ENCODE assay signal across 19 cellular contexts in genomic region chr1:2522230-2522629, GRCh38. TPM values are rescaled to one million over a fixed set of nuclear protein-coding genes. Genes with fewer than 3 reads are reported as not detected.
DNase-seq lines count a peak whose midpoint lies in the region; ATAC-seq and TF ChIP-seq lines count a peak whose summit lies in the region.
"Had no signal": no experiment of that assay in that cellular context is flagged by ENCODE, and none has a peak within 500 bp of the region (broad histone marks: within the 10 kb centered on the region; RNA-seq: fewer than 3 reads in every experiment).

No MANE protein-coding gene starts in this region.

- DNase-seq in activated T-cell treated with anti-CD3 and anti-CD28 coated beads, Interleukin-2, amount 50 U/mL, for 24 hours: no peak
- no peak for DNase-seq in activated T-cell treated with anti-CD3 and anti-CD28 coated beads for 4 hours
- no peak for DNase-seq in CD8-positive, alpha-beta T cell
- DNase-seq in right lobe of liver: no peak
- no peak for DNase-seq in GM03348 (ENCODE audit: low spot score)
- DNase-seq: GF-D8, GM23248, NCI-H1048, NCI-H2107, NCI-H226, NCI-H526 treated with DMSO at 0.1 percent for 48 hours had no signal

- peaks cover 39% of the 10 kb centered on the region for H3K4me1 Mint-ChIP-seq in activated T-cell treated with anti-CD3 and anti-CD28 coated beads, Interleukin-2, amount 50 U/mL, for 24 hours (ENCODE audit: low read depth)
- H3K4me1 Mint-ChIP-seq in CD8-positive, alpha-beta T cell (ENCODE audit: low read depth): peaks cover 41% of the 10 kb centered on the region
- H3K4me1 Mint-ChIP-seq in activated naive CD8-positive, alpha-beta T cell (ENCODE audit: low read depth): peaks cover 36% of the 10 kb centered on the region

- POLR2A ChIA-PET in CD8-positive, alpha-beta T cell (lab: Charles Lee): no interaction called here

- H3K9me3 ChIP-seq in CD8-positive, alpha-beta T cell (ENCODE audit: low read length): no peaks in the 10 kb centered on the region
- no peaks in the 10 kb centered on the region for H3K9me3 ChIP-seq in right lobe of liver

- H3K27me3 ChIP-seq in CD8-positive, alpha-beta T cell (ENCODE audit: insufficient read depth, low read length): no peaks in the 10 kb centered on the region
- no peaks in the 10 kb centered on the region for H3K27me3 ChIP-seq in right lobe of liver

- H3K27ac Mint-ChIP-seq in activated T-cell treated with anti-CD3 and anti-CD28 coated beads, Interleukin-2, amount 50 U/mL, for 24 hours: peak overlapping the region; percentile 22
- H3K27ac Mint-ChIP-seq in CD8-positive, alpha-beta T cell: peak overlapping the region; percentile 97
- H3K27ac Mint-ChIP-seq in activated naive CD8-positive, alpha-beta T cell: peak overlapping the region; percentile 96

- no peak overlapping the region for H3K4me3 Mint-ChIP-seq in activated T-cell treated with anti-CD3 and anti-CD28 coated beads, Interleukin-2, amount 50 U/mL, for 24 hours
- no peak overlapping the region for H3K4me3 Mint-ChIP-seq in CD8-positive, alpha-beta T cell
- no peak overlapping the region for H3K4me3 Mint-ChIP-seq in activated naive CD8-positive, alpha-beta T cell

- ATAC-seq in CD8-positive, alpha-beta T cell: no peak
- ATAC-seq in right lobe of liver: peak in 3 of 4 donors; percentile 3 to 9 (median 4)
- ATAC-seq in HG02981 (IDR thresholded peaks at IDR 0.05; ENCODE audit: unreplicated experiment): no peak
- ATAC-seq in GM19467 (IDR thresholded peaks at IDR 0.05; ENCODE audit: unreplicated experiment): no peak
- ATAC-seq: HCT116, K562 had no signal

- no peak for TF ChIP-seq POLR2A in right lobe of liver (IDR thresholded peaks at IDR 0.05)

- H3K9me3 Mint-ChIP-seq in activated T-cell treated with anti-CD3 and anti-CD28 coated beads, Interleukin-2, amount 50 U/mL, for 24 hours: no peaks in the 10 kb centered on the region
- H3K9me3 Mint-ChIP-seq in CD8-positive, alpha-beta T cell: no peaks in the 10 kb centered on the region
- H3K9me3 Mint-ChIP-seq in activated naive CD8-positive, alpha-beta T cell (ENCODE audit: low read depth): no peaks in the 10 kb centered on the region

- no peak for TF ChIP-seq CTCF in CD8-positive, alpha-beta T cell (IDR thresholded peaks at IDR 0.05)
- no peak for TF ChIP-seq CTCF in right lobe of liver (IDR thresholded peaks at IDR 0.05)

- H3K36me3 Mint-ChIP-seq in activated T-cell treated with anti-CD3 and anti-CD28 coated beads, Interleukin-2, amount 50 U/mL, for 24 hours (ENCODE audit: low read depth): peaks cover 52% of the 10 kb centered on the region
- peaks cover 42% of the 10 kb centered on the region for H3K36me3 Mint-ChIP-seq in CD8-positive, alpha-beta T cell
- H3K36me3 Mint-ChIP-seq in activated naive CD8-positive, alpha-beta T cell: no peaks in the 10 kb centered on the region

- peaks cover 38% of the 10 kb centered on the region for H3K36me3 ChIP-seq in CD8-positive, alpha-beta T cell (ENCODE audit: insufficient read depth, low read length)
- peaks cover 6 to 43% (median 22%) of the 10 kb centered on the region in 4 donors for H3K36me3 ChIP-seq in right lobe of liver

- CTCF ChIA-PET in CD8-positive, alpha-beta T cell (lab: Charles Lee): interaction anchor here (1.1 to 1.9 kb wide), 2 partner anchors 18 to 34 kb away, joined by 3 to 6 read pairs; partner anchors contain the start of gene TNFRSF14

- peaks cover 4% of the 10 kb centered on the region for H3K27me3 Mint-ChIP-seq in activated T-cell treated with anti-CD3 and anti-CD28 coated beads, Interleukin-2, amount 50 U/mL, for 24 hours
- H3K27me3 Mint-ChIP-seq in CD8-positive, alpha-beta T cell (ENCODE audit: low read depth): no peaks in the 10 kb centered on the region
- H3K27me3 Mint-ChIP-seq in activated naive CD8-positive, alpha-beta T cell: peaks cover 2% of the 10 kb centered on the region

- WGBS in right lobe of liver (ENCODE audit: insufficient coverage, low coverage, low lambda C conversion rate, missing lambda C conversion rate): 40% methylated on average over 5 of the region's 7 CpGs

- intact Hi-C loops in CD8-positive, alpha-beta T cell (cut with DNase I, micrococcal nuclease): loop anchor here (2.0 to 10.0 kb wide), 4 partner anchors 21 to 1103 kb away; partner anchors contain the start of genes CALML6 (in 1 of the 2), TMEM52 (in 1 of the 2) and TPRG1L (in 1 of the 2)
- intact Hi-C loops in right lobe of liver (cut with DNase I): no loop called here

- H3K4me1 ChIP-seq in CD8-positive, alpha-beta T cell (ENCODE audit: insufficient read depth, low read length): peaks cover 46% of the 10 kb centered on the region
- peaks cover 0 to 48% (median 27%) of the 10 kb centered on the region in 4 donors for H3K4me1 ChIP-seq in right lobe of liver

- no peak overlapping the region for H3K4me3 ChIP-seq in CD8-positive, alpha-beta T cell (ENCODE audit: low read depth, low read length)
- no peak overlapping the region for H3K4me3 ChIP-seq in right lobe of liver
- H3K4me3 ChIP-seq: GM23248, K562 had no signal

- no peak overlapping the region for H3K27ac ChIP-seq in CD8-positive, alpha-beta T cell (ENCODE audit: low read depth, low read length)
- H3K27ac ChIP-seq in right lobe of liver: peak overlapping the region in 1 of 3 donors; percentile 56
- H3K27ac ChIP-seq: GM23248, HL-60 had no signal

RNA-seq across cellular contexts. Expression of gene PANK4, which starts 4.2 kb away (rescaled TPM):
- 10 to 100 TPM; 44.1 to 44.8 TPM for total RNA-seq in CD8-positive, alpha-beta T cell
- 10 to 100 TPM in 5 of 6 experiments, 1 to 10 TPM in 1; 9.6 to 18.9 (median 13.4) TPM for total RNA-seq in right lobe of liver

RNA-seq across cellular contexts. Expression of gene HES5, which starts 7.8 kb away (rescaled TPM):
- total RNA-seq in CD8-positive, alpha-beta T cell: not detected
- total RNA-seq in right lobe of liver: under 1 TPM in 2 of 6 experiments, not detected in 4; 0.18 to 0.25 TPM
- total RNA-seq: GM23248, K562, OCI-LY7, RPMI7951 had no signal

RNA-seq across cellular contexts. Expression of gene TNFRSF14, which starts 33.9 kb away (rescaled TPM):
- 100 to 1,000 TPM; 158 to 160 TPM for total RNA-seq in CD8-positive, alpha-beta T cell
- 10 to 100 TPM; 31.0 to 54.8 (median 41.1) TPM for total RNA-seq in right lobe of liver

RNA-seq across cellular contexts. Expression of gene PLCH2, which starts 46.1 kb away (rescaled TPM):
- 10 to 100 TPM; 17.9 to 19.1 TPM for total RNA-seq in CD8-positive, alpha-beta T cell
- total RNA-seq in right lobe of liver: 1 to 10 TPM in 5 of 6 experiments, under 1 TPM in 1; 0.37 to 4.6 (median 2.3) TPM
- total RNA-seq: GM23248 had no signal

Comparison
In these comparisons a context has a peak if more than half of its experiments do, and no peak if none do; other contexts are left out.
1. H3K27ac Mint-ChIP-seq: peak in every context shown above with its lines; median percentile 97 in CD8-positive, alpha-beta T cell; 96 in activated naive CD8-positive, alpha-beta T cell; 22 in activated T-cell treated with anti-CD3 and anti-CD28 coated beads, Interleukin-2, amount 50 U/mL, for 24 hours.
2. ATAC-seq: peak in right lobe of liver (3 of 4); none in CD8-positive, alpha-beta T cell (single experiment), HG02981 (single experiment) and GM19467 (single experiment).
3. intact Hi-C loops: an anchor here in CD8-positive, alpha-beta T cell (2.0 to 10.0 kb wide); none called in right lobe of liver.